Comparison of ENCODE assay signal across 14 cellular contexts in the genomic region with DNA sequence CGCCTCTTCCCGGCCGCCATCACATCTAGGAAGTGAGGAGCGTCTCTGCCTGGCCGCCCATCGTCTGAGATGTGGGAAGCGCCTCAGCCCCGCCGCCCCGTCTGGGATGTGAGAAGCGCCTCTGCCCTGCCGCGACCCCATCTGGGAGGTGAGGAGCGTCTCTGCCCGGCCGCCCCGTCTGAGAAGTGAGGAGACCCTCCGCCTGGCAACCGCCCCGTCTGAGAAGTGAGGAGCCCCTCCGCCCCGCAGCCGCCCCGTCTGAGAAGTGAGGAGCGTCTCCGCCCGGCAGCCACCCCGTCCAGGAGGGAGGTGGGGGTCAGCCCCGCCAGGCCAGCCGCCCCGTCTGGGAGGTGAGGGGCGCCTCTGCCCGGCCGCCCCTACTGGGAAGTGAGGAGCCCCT. TPM values are rescaled to one million over a fixed set of nuclear protein-coding genes. Genes with fewer than 3 reads are reported as not detected.
"Had no signal": no experiment of that assay in that cellular context is flagged by ENCODE, and none has a peak within 500 bp of the region (broad histone marks: within the 10 kb centered on the region; RNA-seq: fewer than 3 reads in every experiment).

No MANE protein-coding gene starts in this region.

RNA-seq across cellular contexts. Expression of a gene that starts 40.1 kb away (rescaled TPM):
- total RNA-seq: activated B cell treated with CpG ODN at 0.5 μM for 24 hours; activated CD4-positive, alpha-beta memory T cell treated with anti-CD3 and anti-CD28 coated beads for 36 hours; activated CD4-positive, alpha-beta memory T cell treated with anti-CD3 and anti-CD28 coated beads, Interleukin-2, amount 10 ng/mL, durations not matched to agents 7 days and 5 days; activated CD4-positive, alpha-beta T cell treated with anti-CD3 and anti-CD28 coated beads for 36 hours; activated CD4-positive, alpha-beta T cell treated with anti-CD3 and anti-CD28 coated beads, Interleukin-2, amount 10 ng/mL, durations not matched to agents 24 days and 14 days; activated CD4-positive, alpha-beta T cell treated with anti-CD3 and anti-CD28 coated beads, Interleukin-2, amount 10 ng/mL, durations not matched to agents 7 days and 5 days; activated CD8-positive, alpha-beta memory T cell treated with anti-CD3 and anti-CD28 coated beads for 36 hours; activated CD8-positive, alpha-beta memory T cell treated with anti-CD3 and anti-CD28 coated beads, Interleukin-2, amount 10 ng/mL, durations not matched to agents 7 days and 5 days; activated CD8-positive, alpha-beta T cell treated with anti-CD3 and anti-CD28 coated beads for 36 hours; activated CD8-positive, alpha-beta T cell treated with anti-CD3 and anti-CD28 coated beads, Interleukin-2, amount 10 ng/mL, durations not matched to agents 7 days and 5 days; T-cell; T-helper 1 cell treated with Interleukin-12 subunit alpha and Interleukin-12 subunit beta and Interleukin-4 antibody, amounts not matched to agents 30 ng/mL and 1 ng/mL, for 36 hours; T-helper 17 cell; T-helper 2 cell treated with Interferon-gamma antibody and Interleukin-4, amounts not matched to agents 100 ng/mL and 5 ng/mL, for 36 hours had no signal
